In genomic region chr10:49900406-49900805, GRCh38 we compare ENCODE assay signal across 4 cellular contexts. TPM values are rescaled to one million over a fixed set of nuclear protein-coding genes. Genes with fewer than 3 reads are reported as not detected.
DNase-seq lines count a peak whose midpoint lies in the region; ATAC-seq, FAIRE-seq and TF ChIP-seq lines count a peak whose summit lies in the region.
"Not testable (repeated sequence)": the region's sequence is repeated elsewhere in the genome, so short reads cannot be mapped to it uniquely, and the experiment has no call there.

No MANE protein-coding gene starts in this region.

- TF ChIP-seq POLR2A in IMR-90 (IDR thresholded peaks at IDR 0.05; ENCODE audit: low read depth, low read length); K562 (conservative IDR thresholded peaks at IDR 0.05): not testable (repeated sequence)

- not testable (repeated sequence) for H2BK5ac ChIP-seq in IMR-90 (ENCODE audit: low read depth, low read length, poor library complexity, severe bottlenecking)

- H3K9me1 ChIP-seq in IMR-90 (ENCODE audit: insufficient read depth, low read length); K562 (ENCODE audit: control insufficient read depth, insufficient read depth, low read length): not testable (repeated sequence)

- not testable (repeated sequence) for H3K18ac ChIP-seq in IMR-90 (ENCODE audit: low read depth, low read length)

- H3K14ac ChIP-seq in IMR-90 (replicated peaks; ENCODE audit: low read depth, low read length), result not testable (repeated sequence)

- H4K91ac ChIP-seq in IMR-90 (ENCODE audit: insufficient read depth, low read depth, low read length), result not testable (repeated sequence)

- not testable (repeated sequence) for TF ChIP-seq CTCF in IMR-90 (conservative IDR thresholded peaks at IDR 0.05; ENCODE audit: low read depth, low read length); K562 (IDR thresholded peaks at IDR 0.05 in 2 of 3, conservative IDR thresholded peaks at IDR 0.05 in 1 of 3; ENCODE audit: insufficient read depth in 2 of 3, low read depth in 1 of 3, low read length in 3 of 3)

- H3K4me3 ChIP-seq in IMR-90 (ENCODE audit: insufficient read depth, low read depth, low read length); K562: not testable (repeated sequence)

- not testable (repeated sequence) for H3K79me1 ChIP-seq in IMR-90 (ENCODE audit: low read depth in 1 of 2, low read length in 2 of 2)

- not testable (repeated sequence) for H3K4me1 ChIP-seq in IMR-90 (ENCODE audit: control insufficient read depth, insufficient read depth, low read length); K562 (replicated peaks in 1 of 2; ENCODE audit: control insufficient read depth in 2 of 2, insufficient read depth in 2 of 2, low read length in 2 of 2)

- CTCF ChIA-PET in IMR-90 (lab: Yijun Ruan, JAX); K562 (lab: Yijun Ruan, JAX; ENCODE audit: low intra/inter-chr PET ratio): not testable (repeated sequence)

- not testable (repeated sequence) for H2AK5ac ChIP-seq in IMR-90 (ENCODE audit: low read depth, low read length)

- FAIRE-seq in RCC 7860 (lab: Jason Lieb, UNC), result peak; percentile 17
- FAIRE-seq in K562 (lab: Jason Lieb, UNC), result not testable (repeated sequence)

- not testable (repeated sequence) for TF ChIP-seq EP300 in K562 (IDR thresholded peaks at IDR 0.05; ENCODE audit: low read length)

- DNase-seq in IMR-90; RCC 7860 (ENCODE audit: low spot score); K562 (ENCODE audit: extremely low read depth in 1 of 4, low spot score in 3 of 4): not testable (repeated sequence)
- peak; percentile 4 for DNase-seq in fibroblast of gingiva (ENCODE audit: low read depth)

- dilution Hi-C loops in IMR-90 (cut with HindIII; ENCODE audit: low sequenced_read_pairs, unreplicated experiment), result not testable (repeated sequence)

- H3K23ac ChIP-seq in IMR-90 (ENCODE audit: low read depth, low read length), result not testable (repeated sequence)

- not testable (repeated sequence) for H4K20me1 ChIP-seq in IMR-90 (ENCODE audit: insufficient read depth, low read length); K562 (replicated peaks; ENCODE audit: control insufficient read depth, insufficient read depth, low read length)

- H2BK15ac ChIP-seq in IMR-90 (ENCODE audit: low read depth, low read length), result not testable (repeated sequence)

- not testable (repeated sequence) for H3K27me3 ChIP-seq in IMR-90 (ENCODE audit: control insufficient read depth, insufficient read depth, low read length); K562 (ENCODE audit: control insufficient read depth in 2 of 2, insufficient read depth in 2 of 2, low read length in 2 of 2)

- H3K56ac ChIP-seq in IMR-90 (ENCODE audit: extremely low read depth, insufficient read depth, low read length), result not testable (repeated sequence)

- in situ Hi-C loops in IMR-90 (cut with MboI; ENCODE audit: low sequenced_read_pairs); K562 (cut with MboI): not testable (repeated sequence)

- not testable (repeated sequence) for H2AK9ac ChIP-seq in IMR-90 (replicated peaks; ENCODE audit: low read depth, low read length, poor library complexity)

- H2BK20ac ChIP-seq in IMR-90 (ENCODE audit: low read depth, low read length), result not testable (repeated sequence)

- not testable (repeated sequence) for H2AFZ ChIP-seq in IMR-90 (replicated peaks; ENCODE audit: low read length, poor library complexity); K562 (ENCODE audit: low read depth, low read length)

- not testable (repeated sequence) for H3K4ac ChIP-seq in IMR-90 (ENCODE audit: low read depth, low read length)

- not testable (repeated sequence) for H3K36me3 ChIP-seq in IMR-90 (ENCODE audit: control insufficient read depth, insufficient read depth, low read length); K562 (ENCODE audit: control insufficient read depth, insufficient read depth, low read length)

- not testable (repeated sequence) for H4K5ac ChIP-seq in IMR-90 (ENCODE audit: low read depth, low read length)

- not testable (repeated sequence) for H3K4me2 ChIP-seq in IMR-90 (ENCODE audit: low read depth, low read length); K562 (ENCODE audit: insufficient read depth, low read length)

- H3K9ac ChIP-seq in IMR-90 (ENCODE audit: low read depth, low read length); K562 (ENCODE audit: insufficient read depth in 1 of 2, low read depth in 2 of 2, low read length in 2 of 2): not testable (repeated sequence)

- not testable (repeated sequence) for TF ChIP-seq RAD21 in IMR-90 (IDR thresholded peaks at IDR 0.05; ENCODE audit: low read length); K562 (CRISPR knock-in tag; conservative IDR thresholded peaks at IDR 0.05 in 1 of 2, IDR thresholded peaks at IDR 0.05 in 1 of 2)

- intact Hi-C loops in IMR-90 (cut with micrococcal nuclease); K562 (cut with micrococcal nuclease): not testable (repeated sequence)

- not testable (repeated sequence) for H2BK120ac ChIP-seq in IMR-90 (ENCODE audit: low read depth, low read length)

- not testable (repeated sequence) for H3K79me2 ChIP-seq in K562 (ENCODE audit: control insufficient read depth, insufficient read depth, low read length)

- POLR2A ChIA-PET in IMR-90 (lab: Charles Lee; ENCODE audit: unreplicated experiment); K562 (lab: Yijun Ruan, JAX): not testable (repeated sequence)

- not testable (repeated sequence) for BruUV-seq in IMR-90 (replicated peaks; lab: Mats Ljungman, UMichigan); K562 (replicated peaks; lab: Mats Ljungman, UMichigan)

- WGBS in IMR-90 (ENCODE audit: extremely low coverage in 2 of 2, insufficient read length in 1 of 2), 2 experiments, result no CpG with 5 or more reads among the region's 3 CpGs
- 96% methylated on average over 1 of the region's 3 CpGs for WGBS in K562 (ENCODE audit: insufficient coverage, low coverage, missing lambda C conversion rate)

- peak; percentile 48 for ATAC-seq in IMR-90 (ENCODE audit: low read depth)
- not testable (repeated sequence) for ATAC-seq in K562

- not testable (repeated sequence) for H3K27ac ChIP-seq in IMR-90 (ENCODE audit: insufficient read depth, low read length); K562 (ENCODE audit: extremely low read depth, low read depth, low read length)

- H4K8ac ChIP-seq in IMR-90 (ENCODE audit: low read depth in 2 of 2, low read length in 2 of 2), result not testable (repeated sequence)

- not testable (repeated sequence) for H3K9me3 ChIP-seq in IMR-90 (ENCODE audit: control insufficient read depth, insufficient read depth, low read length); K562 (replicated peaks; ENCODE audit: control insufficient read depth, insufficient read depth, low read depth, low read length)

RNA-seq across cellular contexts. Expression of gene PARG, which starts 41.4 kb away (rescaled TPM):
- total RNA-seq in IMR-90 (2012; rRNA removed), result 24.4 and 32.2 TPM in 2 replicates
- polyA plus RNA-seq in IMR-90 (2012; rRNA removed), result 7.5 and 8.6 TPM in 2 replicates
- 2.1 and 3.3 TPM in 2 replicates for polyA plus RNA-seq in IMR-90 (2012; cell fraction: cytosol; rRNA removed)
- 3.5 and 10.6 TPM in 2 replicates for polyA plus RNA-seq in IMR-90 (2012; cell fraction: nucleus; rRNA removed; ENCODE audit: low replicate concordance)
- total RNA-seq in K562 (2011; cell fraction: chromatin; rRNA removed; ENCODE audit: low replicate concordance), result 59.7 and 180 TPM in 2 replicates
- total RNA-seq in K562 (2011; cell fraction: nucleolus; rRNA removed), result 35.4 and 44.0 TPM in 2 replicates
- total RNA-seq in K562 (2011; cell fraction: nucleoplasm; rRNA removed), result 66.9 and 101 TPM in 2 replicates
- 37.1 and 39.2 TPM in 2 replicates for total RNA-seq in K562 (2014; rRNA removed)
- 45.9 and 55.4 TPM in 2 replicates for total RNA-seq in K562 (2014; rRNA removed; fragmentation: Illumina TruSeq; extraction: Trizol)
- 46.0 and 49.9 TPM in 2 replicates for total RNA-seq in K562 (2015; rRNA removed; fragmentation: Illumina TruSeq; extraction: Trizol)
- total RNA-seq in K562 (2021), result 38.6 and 44.7 TPM in 2 replicates
- polyA plus RNA-seq in K562 (2011; rRNA removed), result 25.5 and 28.8 TPM in 2 replicates
- polyA plus RNA-seq in K562 (2011; cell fraction: cytosol; rRNA removed), result 11.9 and 14.5 TPM in 2 replicates
- 31.4 and 32.9 TPM in 2 replicates for polyA plus RNA-seq in K562 (2011; cell fraction: nucleus; rRNA removed)
- polyA plus RNA-seq in K562 (2012), result 20.6 and 21.0 TPM in 2 replicates
- 27.6 and 28.4 TPM in 2 replicates for polyA plus RNA-seq in K562 (2014; fragmentation: Illumina TruSeq; extraction: Trizol)
- 1 to 10 TPM; 8.5 to 9.9 TPM for polyA plus RNA-seq in K562 (2014; fragmentation: Nextera tagmentation; extraction: Ambion mirVana)
- 26.4 and 29.6 TPM in 2 replicates for polyA plus RNA-seq in K562 (2014; rRNA removed)
- 79.5 and 81.7 TPM in 2 replicates for polyA minus RNA-seq in K562 (2011; rRNA and poly(A)+ RNA removed)
- polyA minus RNA-seq in K562 (2011; cell fraction: cytosol; rRNA and poly(A)+ RNA removed), result 22.2 and 26.8 TPM in 2 replicates
- 56.0 and 88.5 TPM in 2 replicates for polyA minus RNA-seq in K562 (2011; cell fraction: nucleus; rRNA and poly(A)+ RNA removed)

RNA-seq across cellular contexts. Expression of gene TIMM23B, which starts 41.4 kb away (rescaled TPM):
- total RNA-seq in IMR-90 (2012; rRNA removed) (13.8 and 19.2 TPM in 2 replicates), K562 (2014; rRNA removed) (25.8 and 34.5 TPM in 2 replicates), K562 (2014; rRNA removed; fragmentation: Illumina TruSeq; extraction: Trizol) (19.9 and 21.0 TPM in 2 replicates), K562 (2015; rRNA removed; fragmentation: Illumina TruSeq; extraction: Trizol) (23.4 and 24.7 TPM in 2 replicates), K562 (2021) (26.9 and 28.8 TPM in 2 replicates)
- polyA plus RNA-seq in IMR-90 (2012; rRNA removed) (12.9 and 14.2 TPM in 2 replicates), K562 (2011; rRNA removed) (28.5 and 37.0 TPM in 2 replicates), K562 (2014; fragmentation: Illumina TruSeq; extraction: Trizol) (20.9 and 24.7 TPM in 2 replicates), K562 (2014; fragmentation: Nextera tagmentation; extraction: Ambion mirVana) (10 to 100 TPM in 1 of 2 experiments, 1 to 10 TPM in 1; 7.2 to 11.0 TPM), K562 (2014; rRNA removed) (38.7 and 40.2 TPM in 2 replicates)
- 6.4 and 9.3 TPM in 2 replicates for polyA plus RNA-seq in IMR-90 (2012; cell fraction: cytosol; rRNA removed)
- polyA plus RNA-seq in IMR-90 (2012; cell fraction: nucleus; rRNA removed; ENCODE audit: low replicate concordance), result 21.6 and 35.9 TPM in 2 replicates
- total RNA-seq in K562 (2011; cell fraction: chromatin; rRNA removed; ENCODE audit: low replicate concordance), result 133 and 176 TPM in 2 replicates
- 84.7 and 87.8 TPM in 2 replicates for total RNA-seq in K562 (2011; cell fraction: nucleolus; rRNA removed)
- total RNA-seq in K562 (2011; cell fraction: nucleoplasm; rRNA removed), result 120 and 165 TPM in 2 replicates
- 11.2 and 16.4 TPM in 2 replicates for polyA plus RNA-seq in K562 (2011; cell fraction: cytosol; rRNA removed)
- 92.6 and 110 TPM in 2 replicates for polyA plus RNA-seq in K562 (2011; cell fraction: nucleus; rRNA removed)
- 12.2 and 16.9 TPM in 2 replicates for polyA plus RNA-seq in K562 (2012)
- polyA minus RNA-seq in K562 (2011; rRNA and poly(A)+ RNA removed), result 36.5 and 36.7 TPM in 2 replicates
- polyA minus RNA-seq in K562 (2011; cell fraction: cytosol; rRNA and poly(A)+ RNA removed), result 13.9 and 17.4 TPM in 2 replicates
- polyA minus RNA-seq in K562 (2011; cell fraction: nucleus; rRNA and poly(A)+ RNA removed), result 60.5 and 80.3 TPM in 2 replicates
